In genomic region chr9:34381323-34381722, GRCh38 we compare ENCODE assay signal across 8 cellular contexts. TPM values are rescaled to one million over a fixed set of nuclear protein-coding genes. Genes with fewer than 3 reads are reported as not detected.
A peak's percentile ranks its signal among the peaks of the same experiment; 100 is the strongest.
DNase-seq lines count a peak whose midpoint lies in the region; ATAC-seq lines count a peak whose summit lies in the region.

No MANE protein-coding gene starts in this region.

- ATAC-seq in stimulated activated naive B cell treated with anti-CD40 and anti-IgM and Interleukin-4, amounts not matched to agents 10 μg/mL and 1 μg/mL and 100 μg/mL, for 72 hours (replicated peaks) = no peak
- no peak for ATAC-seq in GM19328 (IDR thresholded peaks at IDR 0.05; ENCODE audit: unreplicated experiment)
- ATAC-seq in HG03095 (IDR thresholded peaks at IDR 0.05; ENCODE audit: unreplicated experiment) = no peak

- no peaks in the 10 kb centered on the region for H3K27me3 ChIP-seq in layer of hippocampus (ENCODE audit: control insufficient read depth, insufficient read depth, low read length)

- peaks cover 26% of the 10 kb centered on the region for H3K4me1 Mint-ChIP-seq in T-helper 2 cell treated with Interferon-gamma antibody and Interleukin-4, amounts not matched to agents 5 μg/mL and 100 μg/mL, for 36 hours (ENCODE audit: low read depth)
- H3K4me1 Mint-ChIP-seq in activated naive CD8-positive, alpha-beta T cell treated with anti-CD3 and anti-CD28 coated beads for 36 hours = peaks cover 22% of the 10 kb centered on the region
- H3K4me1 Mint-ChIP-seq in stimulated activated naive B cell treated with anti-CD40 and anti-IgM and Interleukin-4, amounts not matched to agents 10 μg/mL and 1 μg/mL and 100 μg/mL, for 72 hours = peaks cover 20 to 33% of the 10 kb centered on the region in 2 donors

- H3K27ac ChIP-seq in layer of hippocampus (ENCODE audit: low read depth, low read length) = peak overlapping the region; percentile 72

- DNase-seq in T-helper 2 cell treated with Interferon-gamma antibody and Interleukin-4, amounts not matched to agents 5 μg/mL and 100 μg/mL, for 36 hours (ENCODE audit: low spot score) = no peak
- DNase-seq in T-helper 2 cell = no peak
- peak; percentile 40 for DNase-seq in activated naive CD8-positive, alpha-beta T cell treated with anti-CD3 and anti-CD28 coated beads for 36 hours
- no peak for DNase-seq in stimulated activated naive B cell treated with anti-CD40 and anti-IgM and Interleukin-4, amounts not matched to agents 10 μg/mL and 1 μg/mL and 100 μg/mL, for 72 hours
- DNase-seq in NCI-H128 (lab: John Stamatoyannopoulos, UW; ENCODE audit: unreplicated experiment) = no peak

- H3K27ac Mint-ChIP-seq in T-helper 2 cell treated with Interferon-gamma antibody and Interleukin-4, amounts not matched to agents 5 μg/mL and 100 μg/mL, for 36 hours = peak overlapping the region; percentile 41
- H3K27ac Mint-ChIP-seq in activated naive CD8-positive, alpha-beta T cell treated with anti-CD3 and anti-CD28 coated beads for 36 hours = no peak overlapping the region
- H3K27ac Mint-ChIP-seq in stimulated activated naive B cell treated with anti-CD40 and anti-IgM and Interleukin-4, amounts not matched to agents 10 μg/mL and 1 μg/mL and 100 μg/mL, for 72 hours = peak overlapping the region; percentile 39

- peaks cover 3% of the 10 kb centered on the region for H3K27me3 Mint-ChIP-seq in T-helper 2 cell treated with Interferon-gamma antibody and Interleukin-4, amounts not matched to agents 5 μg/mL and 100 μg/mL, for 36 hours (ENCODE audit: low read depth)
- H3K27me3 Mint-ChIP-seq in activated naive CD8-positive, alpha-beta T cell treated with anti-CD3 and anti-CD28 coated beads for 36 hours = no peaks in the 10 kb centered on the region
- H3K27me3 Mint-ChIP-seq in stimulated activated naive B cell treated with anti-CD40 and anti-IgM and Interleukin-4, amounts not matched to agents 10 μg/mL and 1 μg/mL and 100 μg/mL, for 72 hours = peaks cover 9 to 10% of the 10 kb centered on the region in 2 donors

- H3K36me3 Mint-ChIP-seq in T-helper 2 cell treated with Interferon-gamma antibody and Interleukin-4, amounts not matched to agents 5 μg/mL and 100 μg/mL, for 36 hours (ENCODE audit: low read depth) = no peaks in the 10 kb centered on the region
- H3K36me3 Mint-ChIP-seq in activated naive CD8-positive, alpha-beta T cell treated with anti-CD3 and anti-CD28 coated beads for 36 hours = peaks cover 2% of the 10 kb centered on the region
- H3K36me3 Mint-ChIP-seq in stimulated activated naive B cell treated with anti-CD40 and anti-IgM and Interleukin-4, amounts not matched to agents 10 μg/mL and 1 μg/mL and 100 μg/mL, for 72 hours = no peaks in the 10 kb centered on the region

- no peaks in the 10 kb centered on the region for H3K9me3 Mint-ChIP-seq in T-helper 2 cell treated with Interferon-gamma antibody and Interleukin-4, amounts not matched to agents 5 μg/mL and 100 μg/mL, for 36 hours
- no peaks in the 10 kb centered on the region for H3K9me3 Mint-ChIP-seq in activated naive CD8-positive, alpha-beta T cell treated with anti-CD3 and anti-CD28 coated beads for 36 hours
- no peaks in the 10 kb centered on the region for H3K9me3 Mint-ChIP-seq in stimulated activated naive B cell treated with anti-CD40 and anti-IgM and Interleukin-4, amounts not matched to agents 10 μg/mL and 1 μg/mL and 100 μg/mL, for 72 hours

- H3K4me3 Mint-ChIP-seq in T-helper 2 cell treated with Interferon-gamma antibody and Interleukin-4, amounts not matched to agents 5 μg/mL and 100 μg/mL, for 36 hours = peak overlapping the region; percentile 75
- H3K4me3 Mint-ChIP-seq in activated naive CD8-positive, alpha-beta T cell treated with anti-CD3 and anti-CD28 coated beads for 36 hours = peak overlapping the region; percentile 74
- peak overlapping the region; percentile 85 to 89 for H3K4me3 Mint-ChIP-seq in stimulated activated naive B cell treated with anti-CD40 and anti-IgM and Interleukin-4, amounts not matched to agents 10 μg/mL and 1 μg/mL and 100 μg/mL, for 72 hours

RNA-seq across cellular contexts. Expression of gene MYORG, which starts 4.6 kb away (rescaled TPM):
- total RNA-seq in activated naive CD8-positive, alpha-beta T cell treated with anti-CD3 and anti-CD28 coated beads for 36 hours = 1 to 10 TPM; 3.6 to 4.4 TPM

RNA-seq across cellular contexts. Expression of gene NUDT2, which starts 52.0 kb away (rescaled TPM):
- 10 to 100 TPM; 28.0 to 32.7 TPM for total RNA-seq in activated naive CD8-positive, alpha-beta T cell treated with anti-CD3 and anti-CD28 coated beads for 36 hours

RNA-seq across cellular contexts. Expression of gene KIF24, which starts 52.3 kb away (rescaled TPM):
- total RNA-seq in activated naive CD8-positive, alpha-beta T cell treated with anti-CD3 and anti-CD28 coated beads for 36 hours = 1 to 10 TPM; 6.2 to 6.5 TPM
